In the genomic region with DNA sequence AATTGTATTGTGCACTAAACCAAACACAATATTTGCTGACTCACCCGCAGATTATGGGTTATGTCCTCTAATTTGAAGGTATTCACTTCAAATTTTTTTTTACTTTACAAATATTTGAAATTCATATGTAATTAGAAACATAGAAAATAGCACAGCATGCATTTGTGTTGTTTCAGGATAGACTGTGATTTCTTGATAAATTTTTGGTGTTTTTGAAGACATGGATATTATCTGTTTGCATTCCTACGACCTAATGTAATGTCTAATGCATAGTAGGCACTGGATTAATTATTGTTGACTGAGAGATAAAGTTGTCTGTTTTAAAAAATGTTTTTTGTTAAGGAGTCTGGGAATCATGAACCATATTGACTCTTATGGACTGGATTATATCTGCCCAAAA, we compare ENCODE assay signal across 18 cellular contexts.
DNase-seq lines count a peak whose midpoint lies in the region; ATAC-seq, FAIRE-seq and TF ChIP-seq lines count a peak whose summit lies in the region.
"Had no signal": no experiment of that assay in that cellular context is flagged by ENCODE, and none has a peak within 500 bp of the region (broad histone marks: within the 10 kb centered on the region; RNA-seq: fewer than 3 reads in every experiment).

No MANE protein-coding gene starts in this region.

- H3K36me3 ChIP-seq in PC-9 (ENCODE audit: low read depth) (no peaks in the 10 kb centered on the region), SU-DHL-6 (ENCODE audit: low read length) (no peaks in the 10 kb centered on the region)
- H3K36me3 ChIP-seq: BLaER1 treated with 17β-estradiol and CSF1 and Interleukin-3, amounts not matched to agents 10 nM and 100 nM; HAP-1 had no signal

- CTCF ChIA-PET in A549 (lab: Yijun Ruan, JAX) (no interaction called here), PC-9 (lab: Charles Lee) (no interaction called here)

- H3K9me2 ChIP-seq in PC-9 (ENCODE audit: insufficient read depth) = no peaks in the 10 kb centered on the region; the same call in 1 of the 2 replicates
- H3K9me2 ChIP-seq in SU-DHL-6 (replicated peaks; ENCODE audit: insufficient read depth, low read length) = no peaks in the 10 kb centered on the region

- intact Hi-C loops in PC-9 (cut with micrococcal nuclease; ENCODE audit: unreplicated experiment) = no loop called here

- TF ChIP-seq CTCF in A549 (IDR thresholded peaks at IDR 0.05) (no peak), PC-9 (conservative IDR thresholded peaks at IDR 0.05) (no peak), SU-DHL-6 (IDR thresholded peaks at IDR 0.05; ENCODE audit: insufficient read depth, low read length, poor library complexity, severe bottlenecking) (no peak), choroid plexus epithelial cell (conservative IDR thresholded peaks at IDR 0.05; ENCODE audit: low read depth, low read length) (no peak)

- ATAC-seq in A549 (no peak), HG02973 (IDR thresholded peaks at IDR 0.05; ENCODE audit: unreplicated experiment) (no peak)
- ATAC-seq: CD8-positive, alpha-beta T cell had no signal

- H3K27ac ChIP-seq in A549 = 0 out of 6 replicates have a peak overlapping the region, but pooled peaks of 1 of the 2 experiments have one; percentile 3
- no peak overlapping the region for H3K27ac ChIP-seq in PC-9
- no peak overlapping the region for H3K27ac ChIP-seq in SU-DHL-6 (ENCODE audit: low read depth, low read length)
- H3K27ac ChIP-seq: 22Rv1; BLaER1 treated with 17β-estradiol and CSF1 and Interleukin-3, amounts not matched to agents 10 nM and 100 nM; GM23248; HL-60 had no signal

- H3K4me3 ChIP-seq in A549 (no peak overlapping the region), PC-9 (no peak overlapping the region), SU-DHL-6 (ENCODE audit: insufficient read depth, low read length, poor library complexity, severe bottlenecking) (no peak overlapping the region), choroid plexus epithelial cell (ENCODE audit: low read depth, low read length) (no peak overlapping the region)
- H3K4me3 ChIP-seq: BLaER1 treated with 17β-estradiol and CSF1 and Interleukin-3, amounts not matched to agents 10 nM and 100 nM; GM23248; HAP-1 had no signal

- no peaks in the 10 kb centered on the region for H3K9me3 ChIP-seq in A549
- H3K9me3 ChIP-seq in PC-9 (ENCODE audit: insufficient read depth, low read depth) = no peaks in the 10 kb centered on the region
- H3K9me3 ChIP-seq in SU-DHL-6 (ENCODE audit: insufficient read depth, low read length) = no peaks in the 10 kb centered on the region
- H3K9me3 ChIP-seq: BLaER1 treated with 17β-estradiol and CSF1 and Interleukin-3, amounts not matched to agents 10 nM and 100 nM; HAP-1 had no signal

- H3K79me2 ChIP-seq in PC-9 (ENCODE audit: low read depth) (no peaks in the 10 kb centered on the region), SU-DHL-6 (ENCODE audit: insufficient read depth, low read length) (no peaks in the 10 kb centered on the region)

- H2AFZ ChIP-seq in PC-9 = peak overlapping the region; percentile 52; the same call in 1 of the 2 replicates
- peak overlapping the region; percentile 84 for H2AFZ ChIP-seq in SU-DHL-6 (ENCODE audit: low read depth, low read length, severe bottlenecking)
- H2AFZ ChIP-seq: GM23248 had no signal

- no peaks in the 10 kb centered on the region for H3K27me3 ChIP-seq in PC-9 (ENCODE audit: insufficient read depth, low read depth)
- H3K27me3 ChIP-seq in SU-DHL-6 (ENCODE audit: low read length) = no peaks in the 10 kb centered on the region
- H3K27me3 ChIP-seq: BLaER1 treated with 17β-estradiol and CSF1 and Interleukin-3, amounts not matched to agents 10 nM and 100 nM had no signal

- no peak for FAIRE-seq in A549 (lab: Jason Lieb, UNC)
- no peak for FAIRE-seq in GM12891 (lab: Jason Lieb, UNC)
- FAIRE-seq: GM19239 had no signal

- no peak for TF ChIP-seq EP300 in A549 (IDR thresholded peaks at IDR 0.05)

- DNase-seq in A549 (ENCODE audit: low read depth in 1 of 2, low spot score in 1 of 2) = no peak
- DNase-seq in PC-9 = no peak
- DNase-seq in choroid plexus epithelial cell (ENCODE audit: low read depth) = peak; percentile 4
- DNase-seq in NCI-H748 treated with DMSO at 0.1 percent for 48 hours (lab: John Stamatoyannopoulos, UW) = no peak
- DNase-seq in NCI-H1436 (lab: John Stamatoyannopoulos, UW) = no peak
- no peak for DNase-seq in GM12891 (ENCODE audit: insufficient read length, low spot score)
- DNase-seq: Calu3; CD8-positive, alpha-beta T cell; DMS 273 treated with DMSO at 0.1 percent for 48 hours; GDM1; GM23248 had no signal

- POLR2A ChIA-PET in A549 (lab: Yijun Ruan, JAX) (no interaction called here), PC-9 (lab: Charles Lee; ENCODE audit: unreplicated experiment) (no interaction called here)

- TF ChIP-seq RAD21 in A549 (conservative IDR thresholded peaks at IDR 0.05 in 1 of 2, IDR thresholded peaks at IDR 0.05 in 1 of 2) = no peak

- H4K20me1 ChIP-seq in PC-9 (ENCODE audit: insufficient read depth) (no peaks in the 10 kb centered on the region; the same call in 1 of the 2 replicates), SU-DHL-6 (ENCODE audit: low read depth, low read length) (no peaks in the 10 kb centered on the region)
- H4K20me1 ChIP-seq: BLaER1 treated with 17β-estradiol and CSF1 and Interleukin-3, amounts not matched to agents 10 nM and 100 nM had no signal

- no peak for TF ChIP-seq POLR2A in A549 (IDR thresholded peaks at IDR 0.05; ENCODE audit: low read length)
- no peak for TF ChIP-seq POLR2A in GM12891 (IDR thresholded peaks at IDR 0.05; ENCODE audit: low read depth, low read length)

- BruUV-seq in PC-9 (replicated peaks; lab: Mats Ljungman, UMichigan) = no TSS peak

- H3K4me1 ChIP-seq in A549 (peaks cover 8% of the 10 kb centered on the region; the same call in 2 of the 3 replicates), PC-9 (replicated peaks; ENCODE audit: insufficient read depth) (0 out of 2 replicates have a peak, but pooled peaks cover 5% of the 10 kb centered on the region)
- H3K4me1 ChIP-seq: BLaER1 treated with 17β-estradiol and CSF1 and Interleukin-3, amounts not matched to agents 10 nM and 100 nM; HAP-1 had no signal

- peak overlapping the region; percentile 10; the same call in 1 of the 3 replicates for H3K4me2 ChIP-seq in A549
- no peak overlapping the region for H3K4me2 ChIP-seq in PC-9
- no peak overlapping the region for H3K4me2 ChIP-seq in SU-DHL-6 (ENCODE audit: low read depth, low read length, poor library complexity, severe bottlenecking)
- H3K4me2 ChIP-seq: BLaER1 treated with 17β-estradiol and CSF1 and Interleukin-3, amounts not matched to agents 10 nM and 100 nM had no signal

- 18% methylated on average over 2 of the region's 2 CpGs for WGBS in A549 (ENCODE audit: missing lambda C conversion rate)

- H3F3A ChIP-seq in PC-9 (ENCODE audit: insufficient read depth, low read depth) (no peaks in the 10 kb centered on the region), SU-DHL-6 (ENCODE audit: insufficient read depth) (no peaks in the 10 kb centered on the region)

- no peak overlapping the region for H3K9ac ChIP-seq in SU-DHL-6 (ENCODE audit: low read length)
- H3K9ac ChIP-seq: BLaER1 treated with 17β-estradiol and CSF1 and Interleukin-3, amounts not matched to agents 10 nM and 100 nM; GM23248 had no signal

TF ChIP-seq in A549, 52 proteins besides CTCF, POLR2A, EP300 and RAD21:
- no peak for TF ChIP-seq TP53 (CRISPR knock-in tag; IDR thresholded peaks at IDR 0.05)
- TF ChIP-seq CEBPB (IDR thresholded peaks at IDR 0.05) = no peak
- TF ChIP-seq MAFK (IDR thresholded peaks at IDR 0.05; ENCODE audit: partially characterized antibody) = peak; percentile 66
- TF ChIP-seq NPAS2 (CRISPR knock-in tag; IDR thresholded peaks at IDR 0.05; ENCODE audit: borderline replicate concordance) = no peak
- TF ChIP-seq, protein P1, sequence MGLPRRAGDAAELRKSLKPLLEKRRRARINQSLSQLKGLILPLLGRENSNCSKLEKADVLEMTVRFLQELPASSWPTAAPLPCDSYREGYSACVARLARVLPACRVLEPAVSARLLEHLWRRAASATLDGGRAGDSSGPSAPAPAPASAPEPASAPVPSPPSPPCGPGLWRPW (IDR thresholded peaks at IDR 0.05) = no peak
- TF ChIP-seq HEYL (CRISPR knock-in tag; IDR thresholded peaks at IDR 0.05) = no peak
- no peak for TF ChIP-seq RNF2 (IDR thresholded peaks at IDR 0.05; ENCODE audit: borderline replicate concordance, low read depth)

TF ChIP-seq in GM12891, 5 proteins besides CTCF, POLR2A, EP300 and RAD21:
- TF ChIP-seq POU2F2 (IDR thresholded peaks at IDR 0.05; ENCODE audit: low read depth, low read length) (no peak), TAF1 (IDR thresholded peaks at IDR 0.05; ENCODE audit: low read depth, low read length) (no peak), PAX5 (IDR thresholded peaks at IDR 0.05; ENCODE audit: insufficient read depth, low read length, severe bottlenecking) (no peak), SPI1 (IDR thresholded peaks at IDR 0.05; ENCODE audit: low read depth, low read length) (no peak), POLR2AphosphoS5 (IDR thresholded peaks at IDR 0.05; ENCODE audit: low read depth, low read length) (no peak)
